8 cellular contexts compared by ENCODE assay signal in genomic region chr9:124218438-124219289, GRCh38. TPM values are rescaled to one million over a fixed set of nuclear protein-coding genes. Genes with fewer than 3 reads are reported as not detected.
DNase-seq lines count a peak whose midpoint lies in the region; ATAC-seq and TF ChIP-seq lines count a peak whose summit lies in the region.

No MANE protein-coding gene starts in this region.

- H3K36me3 Mint-ChIP-seq in CD14-positive monocyte (peaks cover 0 to 5% of the 10 kb centered on the region in 2 donors), naive B cell (no peaks in the 10 kb centered on the region)
- no peaks in the 10 kb centered on the region for H3K36me3 Mint-ChIP-seq in CD4-positive, alpha-beta T cell (ENCODE audit: low read depth)

- H3K27ac ChIP-seq in RWPE2 (ENCODE audit: poor library complexity, severe bottlenecking) = no peak overlapping the region
- H3K27ac ChIP-seq in colonic mucosa = peak overlapping the region; percentile 45
- no peak overlapping the region for H3K27ac ChIP-seq in CD4-positive, alpha-beta T cell (ENCODE audit: low read depth, low read length)

- no peak overlapping the region for H3K4me3 ChIP-seq in RWPE2 (ENCODE audit: severe bottlenecking)
- no peak overlapping the region for H3K4me3 ChIP-seq in colonic mucosa

- H3K4me3 Mint-ChIP-seq in CD14-positive monocyte (peak overlapping the region; percentile 27 to 46), naive B cell (peak overlapping the region; percentile 11 to 85 (median 77))
- H3K4me3 Mint-ChIP-seq in CD4-positive, alpha-beta T cell = no peak overlapping the region

- H3K27ac Mint-ChIP-seq in CD14-positive monocyte = peak overlapping the region; percentile 97 to 100 (median 99)
- peak overlapping the region; percentile 93 to 100 (median 98) for H3K27ac Mint-ChIP-seq in naive B cell
- H3K27ac Mint-ChIP-seq in CD4-positive, alpha-beta T cell = no peak overlapping the region

- peak overlapping the region; percentile 3 to 30 for H3K9ac ChIP-seq in colonic mucosa (ENCODE audit: low read depth in 2 of 2, low read length in 2 of 2)

- no peaks in the 10 kb centered on the region for H3K9me3 ChIP-seq in RWPE2 (ENCODE audit: severe bottlenecking)
- no peaks in the 10 kb centered on the region for H3K9me3 ChIP-seq in colonic mucosa
- no peaks in the 10 kb centered on the region for H3K9me3 ChIP-seq in CD4-positive, alpha-beta T cell (ENCODE audit: control insufficient read depth, low read length)

- CTCF ChIA-PET in CD4-positive, alpha-beta T cell (lab: Charles Lee) = no interaction called here

- no peaks in the 10 kb centered on the region for H3K9me3 Mint-ChIP-seq in CD14-positive monocyte
- H3K9me3 Mint-ChIP-seq in naive B cell = peaks cover 0 to 2% (median 0%) of the 10 kb centered on the region in 7 donors
- H3K9me3 Mint-ChIP-seq in CD4-positive, alpha-beta T cell = no peaks in the 10 kb centered on the region

- H3K36me3 ChIP-seq in RWPE2 (ENCODE audit: low read depth) (no peaks in the 10 kb centered on the region), colonic mucosa (no peaks in the 10 kb centered on the region)

- H3K4me1 ChIP-seq in RWPE2 (ENCODE audit: insufficient read depth, poor library complexity, severe bottlenecking) (no peaks in the 10 kb centered on the region), colonic mucosa (peaks cover 34% of the 10 kb centered on the region)

- H3K4me1 Mint-ChIP-seq in CD14-positive monocyte (peaks cover 98% of the 10 kb centered on the region), naive B cell (peaks cover 69 to 93% (median 88%) of the 10 kb centered on the region in 3 donors)
- H3K4me1 Mint-ChIP-seq in CD4-positive, alpha-beta T cell (ENCODE audit: low read depth) = peaks cover 36% of the 10 kb centered on the region

- intact Hi-C loops in CD14-positive monocyte (cut with micrococcal nuclease) = loop anchor here (1.0 to 5.0 kb wide), 2 partner anchors 39 to 43 kb away; partner anchors contain the start of gene NEK6 (in 1 of the 2)
- intact Hi-C loops in colonic mucosa (cut with DNase I) = loop anchor here (10.0 kb wide), 1 partner anchor 84 kb away; no protein-coding TSS in a partner anchor
- intact Hi-C loops in CD4-positive, alpha-beta T cell (cut with DNase I, micrococcal nuclease) = no loop called here

- POLR2A ChIA-PET in CD4-positive, alpha-beta T cell (lab: Charles Lee) = no interaction called here

- ATAC-seq in GM19324 (IDR thresholded peaks at IDR 0.05; ENCODE audit: low FRiP score, unreplicated experiment) (peak; percentile 67), HG03175 (IDR thresholded peaks at IDR 0.05; ENCODE audit: unreplicated experiment) (peak; percentile 72), RWPE2 (ENCODE audit: low read depth) (0 out of 3 replicates have a peak, but pooled peaks have one; percentile 22), naive B cell (ENCODE audit: low read depth in 2 of 2) (peak; percentile 64 to 67)
- ATAC-seq in CD4-positive, alpha-beta T cell (ENCODE audit: poor library complexity) = no peak

- DNase-seq in CD14-positive monocyte (ENCODE audit: low spot score) = peak; percentile 96
- peak; percentile 24 for DNase-seq in RWPE2 (ENCODE audit: low spot score)
- DNase-seq in colonic mucosa = peak; percentile 80
- DNase-seq in naive B cell = peak; percentile 83
- no peak for DNase-seq in T-helper 9 cell
- DNase-seq in CD4-positive, alpha-beta T cell = no peak

- TF ChIP-seq CTCF in CD14-positive monocyte (IDR thresholded peaks at IDR 0.05) (no peak), RWPE2 (IDR thresholded peaks at IDR 0.05; ENCODE audit: poor library complexity, severe bottlenecking) (no peak), colonic mucosa (IDR thresholded peaks at IDR 0.05) (no peak)
- TF ChIP-seq CTCF in CD4-positive, alpha-beta T cell (IDR thresholded peaks at IDR 0.05) = no peak

- H3K27me3 ChIP-seq in RWPE2 (ENCODE audit: insufficient read depth, poor library complexity, severe bottlenecking) (no peaks in the 10 kb centered on the region), colonic mucosa (no peaks in the 10 kb centered on the region)
- no peaks in the 10 kb centered on the region for H3K27me3 ChIP-seq in CD4-positive, alpha-beta T cell (ENCODE audit: control insufficient read depth, insufficient read depth, low read length)

- no peaks in the 10 kb centered on the region for H3K27me3 Mint-ChIP-seq in CD14-positive monocyte (ENCODE audit: low read depth in 3 of 3)
- H3K27me3 Mint-ChIP-seq in naive B cell = no peaks in the 10 kb centered on the region
- no peaks in the 10 kb centered on the region for H3K27me3 Mint-ChIP-seq in CD4-positive, alpha-beta T cell

RNA-seq across cellular contexts. Expression of gene NEK6, which starts 39.1 kb away (rescaled TPM):
- polyA plus RNA-seq in CD14-positive monocyte = 10 to 100 TPM; 26.1 to 35.8 TPM
- 10 to 100 TPM; 77.8 to 83.4 TPM for total RNA-seq in colonic mucosa
- polyA plus RNA-seq in naive B cell (ENCODE audit: low read depth in 6 of 6) = 10 to 100 TPM in 2 of 6 donors, 1 to 10 TPM in 4; 4.5 to 15.2 (median 8.0) TPM
- total RNA-seq in CD4-positive, alpha-beta T cell = 1 to 10 TPM in 1 of 2 experiments, under 1 TPM in 1; 0.89 to 1.7 TPM

Comparison
In these comparisons a context has a peak if more than half of its experiments do, and no peak if none do; other contexts are left out.
1. DNase-seq: peak in CD14-positive monocyte (single experiment), RWPE2 (single experiment), colonic mucosa (single experiment) and naive B cell (single experiment); none in T-helper 9 cell (single experiment) and CD4-positive, alpha-beta T cell (0 of 10).
2. RNA of gene NEK6, which starts 39.1 kb away (total RNA-seq): 77.8 to 83.4 TPM in colonic mucosa; 0.89 to 1.7 TPM in CD4-positive, alpha-beta T cell; every median in the first group is over 10 times any median in the second.
3. intact Hi-C loops: an anchor here in CD14-positive monocyte (1.0 to 5.0 kb wide) and colonic mucosa (10.0 kb wide); none called in CD4-positive, alpha-beta T cell.